ENCODE assay signal across 19 cellular contexts in the genomic region with DNA sequence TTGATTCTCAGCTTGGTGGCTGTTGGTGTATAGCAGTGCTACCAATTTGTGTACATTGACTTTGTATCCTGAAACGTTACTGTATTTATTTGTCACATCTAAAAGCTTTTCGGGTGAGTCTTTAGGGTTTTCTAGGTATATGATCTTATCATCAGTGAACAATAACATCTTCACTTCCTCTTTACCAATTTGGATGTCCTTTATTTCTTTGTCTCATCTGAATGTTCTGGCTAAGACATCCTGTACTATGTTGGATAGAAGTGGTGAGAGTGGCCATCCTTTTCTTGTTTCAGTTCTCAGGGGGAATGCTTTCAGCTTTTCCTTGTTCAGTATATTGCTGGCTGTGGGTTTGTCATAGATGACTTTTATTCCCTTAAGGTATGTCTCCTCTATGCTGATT. TPM values are rescaled to one million over a fixed set of nuclear protein-coding genes. Genes with fewer than 3 reads are reported as not detected.
DNase-seq lines count a peak whose midpoint lies in the region; ATAC-seq, FAIRE-seq and TF ChIP-seq lines count a peak whose summit lies in the region.
"Had no signal": no experiment of that assay in that cellular context is flagged by ENCODE, and none has a peak within 500 bp of the region (broad histone marks: within the 10 kb centered on the region; RNA-seq: fewer than 3 reads in every experiment).

No MANE protein-coding gene starts in this region.

- no peaks in the 10 kb centered on the region for H3K36me3 ChIP-seq in GM12878 (ENCODE audit: control insufficient read depth in 2 of 2, insufficient read depth in 2 of 2, low read length in 1 of 2)
- H3K36me3 ChIP-seq: BLaER1 treated with 17β-estradiol and CSF1 and Interleukin-3, amounts not matched to agents 10 nM and 100 nM; HAP-1 had no signal

- POLR2A ChIA-PET in GM12878 (lab: Charles Lee): no interaction called here

- H3K9me3 ChIP-seq in GM12878 (replicated peaks; ENCODE audit: control insufficient read depth, insufficient read depth, low read length): no peaks in the 10 kb centered on the region; the same call in 2 of the 3 replicates
- H3K9me3 ChIP-seq: HAP-1 had no signal

- peaks cover 6% of the 10 kb centered on the region for H3K4me1 Mint-ChIP-seq in activated naive CD4-positive, alpha-beta T cell treated with anti-CD3 and anti-CD28 coated beads, Interleukin-2, amount 10 ng/mL, durations not matched to agents 7 days and 5 days
- H3K4me1 Mint-ChIP-seq: B cell, IgD-negative memory B cell had no signal

- intact Hi-C loops in GM12878 (cut with micrococcal nuclease; ENCODE audit: unreplicated experiment): no loop called here

- H3K27ac Mint-ChIP-seq in activated naive CD4-positive, alpha-beta T cell treated with anti-CD3 and anti-CD28 coated beads, Interleukin-2, amount 10 ng/mL, durations not matched to agents 7 days and 5 days: peak overlapping the region; percentile 3
- no peak overlapping the region for H3K27ac Mint-ChIP-seq in activated naive CD4-positive, alpha-beta T cell treated with anti-CD3 and anti-CD28 coated beads, Interleukin-2, amount 50 U/mL, for 72 hours
- H3K27ac Mint-ChIP-seq: B cell; CD8-positive, alpha-beta T cell; IgD-negative memory B cell had no signal

- TF ChIP-seq RAD21 in GM12878 (IDR thresholded peaks at IDR 0.05; ENCODE audit: insufficient read depth, low read depth, low read length): no peak

- no peak for ATAC-seq in activated naive CD4-positive, alpha-beta T cell treated with anti-CD3 and anti-CD28 coated beads, Interleukin-2, amount 50 U/mL, for 72 hours
- ATAC-seq in GM12878 (no peak), GM21360 (IDR thresholded peaks at IDR 0.05; ENCODE audit: unreplicated experiment) (no peak)
- ATAC-seq: CD8-positive, alpha-beta T cell; HepG2 had no signal

- H3K36me3 Mint-ChIP-seq in activated naive CD4-positive, alpha-beta T cell treated with anti-CD3 and anti-CD28 coated beads, Interleukin-2, amount 10 ng/mL, durations not matched to agents 7 days and 5 days: no peaks in the 10 kb centered on the region
- H3K36me3 Mint-ChIP-seq in activated naive CD4-positive, alpha-beta T cell treated with anti-CD3 and anti-CD28 coated beads, Interleukin-2, amount 50 U/mL, for 72 hours: peaks cover 12 to 15% of the 10 kb centered on the region in 2 donors
- H3K36me3 Mint-ChIP-seq: CD8-positive, alpha-beta T cell; IgD-negative memory B cell had no signal

- SMC1A ChIA-PET in GM12878 (lab: Charles Lee; ENCODE audit: uncharacterized antibody, unreplicated experiment): no interaction called here

- no peaks in the 10 kb centered on the region for H3K27me3 Mint-ChIP-seq in activated naive CD4-positive, alpha-beta T cell treated with anti-CD3 and anti-CD28 coated beads, Interleukin-2, amount 10 ng/mL, durations not matched to agents 7 days and 5 days
- H3K27me3 Mint-ChIP-seq: B cell, IgD-negative memory B cell had no signal

- no peak overlapping the region for H3K4me2 ChIP-seq in GM12878 (ENCODE audit: control insufficient read depth, insufficient read depth)
- H3K4me2 ChIP-seq: BLaER1 treated with 17β-estradiol and CSF1 and Interleukin-3, amounts not matched to agents 10 nM and 100 nM had no signal

- H3K4me1 ChIP-seq in GM12878 (ENCODE audit: control insufficient read depth, insufficient read depth, low read length): no peaks in the 10 kb centered on the region
- H3K4me1 ChIP-seq: BLaER1 treated with 17β-estradiol and CSF1 and Interleukin-3, amounts not matched to agents 10 nM and 100 nM; HAP-1 had no signal

- FAIRE-seq in GM12878 (lab: Jason Lieb, UNC): no peak
- FAIRE-seq: G401.6, GM19239, HepG2 had no signal

- no TSS peak for BruUV-seq in GM12878 (replicated peaks; lab: Mats Ljungman, UMichigan)

- no peak for DNase-seq in activated naive CD4-positive, alpha-beta T cell treated with anti-CD3 and anti-CD28 coated beads, Interleukin-2, amount 10 ng/mL, durations not matched to agents 7 days and 5 days
- DNase-seq in activated naive CD4-positive, alpha-beta T cell treated with anti-CD3 and anti-CD28 coated beads, Interleukin-2, amount 50 U/mL, for 72 hours (ENCODE audit: low spot score in 2 of 2): no peak
- DNase-seq in KBM-7: peak; percentile 48
- no peak for DNase-seq in GM12878 (ENCODE audit: low read depth, low spot score)
- no peak for DNase-seq in putamen (ENCODE audit: low spot score)
- DNase-seq: Calu3; CD8-positive, alpha-beta T cell; DMS79 treated with DMSO at 0.1 percent for 48 hours; EL; GM23248 had no signal

- no peak for TF ChIP-seq CTCF in GM12878 (IDR thresholded peaks at IDR 0.05 in 2 of 3, conservative IDR thresholded peaks at IDR 0.05 in 1 of 3; ENCODE audit: control insufficient read depth in 2 of 3, extremely low read depth in 1 of 3, insufficient read depth in 1 of 3, low read depth in 3 of 3, low read length in 3 of 3)

- H3K9me3 Mint-ChIP-seq in activated naive CD4-positive, alpha-beta T cell treated with anti-CD3 and anti-CD28 coated beads, Interleukin-2, amount 10 ng/mL, durations not matched to agents 7 days and 5 days: peaks cover 35% of the 10 kb centered on the region
- peaks cover 10 to 16% of the 10 kb centered on the region in 2 donors for H3K9me3 Mint-ChIP-seq in activated naive CD4-positive, alpha-beta T cell treated with anti-CD3 and anti-CD28 coated beads, Interleukin-2, amount 50 U/mL, for 72 hours

- no peak overlapping the region for H3K9ac ChIP-seq in GM12878 (ENCODE audit: control insufficient read depth, insufficient read depth, low read length)
- H3K9ac ChIP-seq: BLaER1 treated with 17β-estradiol and CSF1 and Interleukin-3, amounts not matched to agents 10 nM and 100 nM; GM23248 had no signal

- RAD21 ChIA-PET in GM12878 (lab: Charles Lee; ENCODE audit: unreplicated experiment): no interaction called here

- in situ Hi-C loops in KBM-7 (cut with MboI; ENCODE audit: low pct_unique_long_range_greater_than_20kb, low sequenced_read_pairs) (no loop called here), GM12878 (cut with MboI) (no loop called here)

- TF ChIP-seq EP300 in GM12878 (IDR thresholded peaks at IDR 0.05; ENCODE audit: borderline replicate concordance in 1 of 2, control insufficient read depth in 1 of 2, low read depth in 2 of 2, low read length in 2 of 2): no peak

- no peak overlapping the region for H2AFZ ChIP-seq in GM12878 (ENCODE audit: control insufficient read depth, low read depth, low read length)
- H2AFZ ChIP-seq: GM23248 had no signal

- CTCF ChIA-PET in activated naive CD4-positive, alpha-beta T cell treated with anti-CD3 and anti-CD28 coated beads, Interleukin-2, amount 10 ng/mL, durations not matched to agents 7 days and 5 days (lab: Charles Lee): no interaction called here
- CTCF ChIA-PET in GM12878 (lab: Yijun Ruan, JAX): interaction anchor here (1.1 kb wide), 1 partner anchor 31 kb away, joined by 3 read pairs; no protein-coding TSS in a partner anchor

- H3K79me2 ChIP-seq in GM12878 (ENCODE audit: control insufficient read depth, insufficient read depth, low read length): no peaks in the 10 kb centered on the region

- WGBS in GM12878 (ENCODE audit: insufficient coverage, insufficient replicate concordance, low lambda C conversion rate, missing lambda C conversion rate): 0% methylated on average over 2 of the region's 2 CpGs

- TF ChIP-seq POLR2A in GM12878 (IDR thresholded peaks at IDR 0.05; ENCODE audit: low read depth, low read length): no peak

- no peak overlapping the region for H3K4me3 Mint-ChIP-seq in activated naive CD4-positive, alpha-beta T cell treated with anti-CD3 and anti-CD28 coated beads, Interleukin-2, amount 10 ng/mL, durations not matched to agents 7 days and 5 days
- H3K4me3 Mint-ChIP-seq: B cell; CD8-positive, alpha-beta T cell; IgD-negative memory B cell had no signal

- no peak overlapping the region for H3K27ac ChIP-seq in GM12878 (ENCODE audit: control insufficient read depth, insufficient read depth)
- peak overlapping the region; percentile 78 for H3K27ac ChIP-seq in temporal lobe (ENCODE audit: low read depth, low read length)
- H3K27ac ChIP-seq: BLaER1 treated with 17β-estradiol and CSF1 and Interleukin-3, amounts not matched to agents 10 nM and 100 nM; GM23248 had no signal

- H3K4me3 ChIP-seq in GM12878: no peak overlapping the region
- H3K4me3 ChIP-seq: BLaER1 treated with 17β-estradiol and CSF1 and Interleukin-3, amounts not matched to agents 10 nM and 100 nM; GM23248; HAP-1 had no signal

- H3K27me3 ChIP-seq in GM12878 (replicated peaks in 1 of 2; ENCODE audit: control insufficient read depth in 2 of 2, insufficient read depth in 2 of 2, low read length in 1 of 2): no peaks in the 10 kb centered on the region
- H3K27me3 ChIP-seq: BLaER1 treated with 17β-estradiol and CSF1 and Interleukin-3, amounts not matched to agents 10 nM and 100 nM had no signal

- H4K20me1 ChIP-seq in GM12878 (ENCODE audit: control insufficient read depth, insufficient read depth): no peaks in the 10 kb centered on the region
- H4K20me1 ChIP-seq: BLaER1 treated with 17β-estradiol and CSF1 and Interleukin-3, amounts not matched to agents 10 nM and 100 nM had no signal

RNA-seq across cellular contexts. Expression of gene ZNF738, which starts 6.0 kb away (rescaled TPM):
- total RNA-seq in activated naive CD4-positive, alpha-beta T cell treated with anti-CD3 and anti-CD28 coated beads, Interleukin-2, amount 50 U/mL, for 72 hours: 10 to 100 TPM; 12.4 to 15.5 TPM
- total RNA-seq in GM12878 (2013; cell fraction: nucleolus; rRNA removed): 49.6 and 50.8 TPM in 2 replicates
- 14.9 and 18.7 TPM in 2 replicates for total RNA-seq in GM12878 (2014; rRNA removed)
- total RNA-seq in GM12878 (2014; rRNA removed; fragmentation: Illumina TruSeq; extraction: Trizol): 17.4 and 19.0 TPM in 2 replicates
- 11.4 and 11.6 TPM in 2 replicates for total RNA-seq in GM12878 (2021)
- polyA plus RNA-seq in GM12878 (2011; ENCODE audit: low read depth): 10.2 TPM
- 29.4 and 38.5 TPM in 2 replicates for polyA plus RNA-seq in GM12878 (2011; rRNA removed)
- polyA plus RNA-seq in GM12878 (2011; cell fraction: cytosol; rRNA removed): 18.9 and 25.1 TPM in 2 replicates
- 20.9 and 25.0 TPM in 2 replicates for polyA plus RNA-seq in GM12878 (2011; cell fraction: nucleus; rRNA removed)
- 8.8 and 11.2 TPM in 2 replicates for polyA plus RNA-seq in GM12878 (2012)
- polyA plus RNA-seq in GM12878 (2014; fragmentation: Illumina TruSeq; extraction: Trizol): 21.0 and 26.0 TPM in 2 replicates
- polyA plus RNA-seq in GM12878 (2014; fragmentation: Nextera tagmentation; extraction: Ambion mirVana): 10 to 100 TPM; 13.4 to 15.2 TPM
- polyA plus RNA-seq in GM12878 (2014; rRNA removed): 18.0 and 20.5 TPM in 2 replicates
- 10 to 100 TPM; 11.9 to 14.8 TPM for polyA plus RNA-seq in GM12878 (2016; fragmentation: Nextera tagmentation; extraction: Ambion mirVana)
- 4.8 and 5.8 TPM in 2 replicates for polyA minus RNA-seq in GM12878 (2011; rRNA and poly(A)+ RNA removed)
- polyA minus RNA-seq in GM12878 (2011; cell fraction: cytosol; rRNA and poly(A)+ RNA removed): 2.7 and 5.3 TPM in 2 replicates
- 8.7 and 14.4 TPM in 2 replicates for polyA minus RNA-seq in GM12878 (2011; cell fraction: nucleus; rRNA and poly(A)+ RNA removed)
- 22.9 TPM for total RNA-seq in temporal lobe

RNA-seq across cellular contexts. Expression of gene ZNF708, which starts 23.6 kb away (rescaled TPM):
- total RNA-seq in activated naive CD4-positive, alpha-beta T cell treated with anti-CD3 and anti-CD28 coated beads, Interleukin-2, amount 50 U/mL, for 72 hours: 10 to 100 TPM in 1 of 2 donors, 1 to 10 TPM in 1; 9.8 to 12.2 TPM
- total RNA-seq in GM12878 (2013; cell fraction: nucleolus; rRNA removed): 40.5 and 44.6 TPM in 2 replicates
- total RNA-seq in GM12878 (2014; rRNA removed) (9.6 and 11.9 TPM in 2 replicates), GM12878 (2014; rRNA removed; fragmentation: Illumina TruSeq; extraction: Trizol) (15.9 and 18.1 TPM in 2 replicates), GM12878 (2021) (8.6 and 9.9 TPM in 2 replicates), temporal lobe (47.5 TPM)
- 4.5 TPM for polyA plus RNA-seq in GM12878 (2011; ENCODE audit: low read depth)
- polyA plus RNA-seq in GM12878 (2011; rRNA removed) (10.6 and 19.9 TPM in 2 replicates), GM12878 (2014; fragmentation: Illumina TruSeq; extraction: Trizol) (11.7 and 14.9 TPM in 2 replicates), GM12878 (2014; fragmentation: Nextera tagmentation; extraction: Ambion mirVana) (1 to 10 TPM; 2.7 to 2.9 TPM), GM12878 (2014; rRNA removed) (7.0 and 7.1 TPM in 2 replicates), GM12878 (2016; fragmentation: Nextera tagmentation; extraction: Ambion mirVana) (1 to 10 TPM; 4.6 to 7.0 TPM)
- 3.3 and 3.4 TPM in 2 replicates for polyA plus RNA-seq in GM12878 (2011; cell fraction: cytosol; rRNA removed)
- polyA plus RNA-seq in GM12878 (2011; cell fraction: nucleus; rRNA removed): 11.6 and 12.2 TPM in 2 replicates
- 4.7 and 4.8 TPM in 2 replicates for polyA plus RNA-seq in GM12878 (2012)
- polyA minus RNA-seq in GM12878 (2011; rRNA and poly(A)+ RNA removed): 10.6 and 11.3 TPM in 2 replicates
- polyA minus RNA-seq in GM12878 (2011; cell fraction: cytosol; rRNA and poly(A)+ RNA removed): 2.7 and 5.4 TPM in 2 replicates
- 10.3 and 10.8 TPM in 2 replicates for polyA minus RNA-seq in GM12878 (2011; cell fraction: nucleus; rRNA and poly(A)+ RNA removed)

RNA-seq across cellular contexts. Expression of gene ZNF493, which starts 44.1 kb away (rescaled TPM):
- total RNA-seq in activated naive CD4-positive, alpha-beta T cell treated with anti-CD3 and anti-CD28 coated beads, Interleukin-2, amount 50 U/mL, for 72 hours: 10 to 100 TPM; 16.1 to 19.4 TPM
- total RNA-seq in GM12878 (2013; cell fraction: nucleolus; rRNA removed): 260 and 262 TPM in 2 replicates
- total RNA-seq in GM12878 (2014; rRNA removed): 10.1 and 15.2 TPM in 2 replicates
- total RNA-seq in GM12878 (2014; rRNA removed; fragmentation: Illumina TruSeq; extraction: Trizol): 11.6 and 12.1 TPM in 2 replicates
- 6.4 and 7.1 TPM in 2 replicates for total RNA-seq in GM12878 (2021)
- polyA plus RNA-seq in GM12878 (2011; ENCODE audit: low read depth): 3.1 TPM
- polyA plus RNA-seq in GM12878 (2011; rRNA removed): 17.6 and 27.1 TPM in 2 replicates
- polyA plus RNA-seq in GM12878 (2011; cell fraction: cytosol; rRNA removed): 8.9 and 10.5 TPM in 2 replicates
- polyA plus RNA-seq in GM12878 (2011; cell fraction: nucleus; rRNA removed): 43.2 and 44.3 TPM in 2 replicates
- 6.1 and 6.2 TPM in 2 replicates for polyA plus RNA-seq in GM12878 (2012)
- 7.5 and 8.4 TPM in 2 replicates for polyA plus RNA-seq in GM12878 (2014; fragmentation: Illumina TruSeq; extraction: Trizol)
- polyA plus RNA-seq in GM12878 (2014; fragmentation: Nextera tagmentation; extraction: Ambion mirVana): 1 to 10 TPM; 2.9 to 3.0 TPM
- 5.9 and 9.2 TPM in 2 replicates for polyA plus RNA-seq in GM12878 (2014; rRNA removed)
- polyA plus RNA-seq in GM12878 (2016; fragmentation: Nextera tagmentation; extraction: Ambion mirVana): 1 to 10 TPM; 7.4 to 9.3 TPM
- polyA minus RNA-seq in GM12878 (2011; rRNA and poly(A)+ RNA removed): 46.4 and 66.6 TPM in 2 replicates
- 6.9 and 12.0 TPM in 2 replicates for polyA minus RNA-seq in GM12878 (2011; cell fraction: cytosol; rRNA and poly(A)+ RNA removed)
- polyA minus RNA-seq in GM12878 (2011; cell fraction: nucleus; rRNA and poly(A)+ RNA removed): 67.3 and 104 TPM in 2 replicates
- total RNA-seq in temporal lobe: 86.5 TPM
